8 cellular contexts compared by ENCODE assay signal in genomic region chr10:72260215-72260587, GRCh38. TPM values are rescaled to one million over a fixed set of nuclear protein-coding genes. Genes with fewer than 3 reads are reported as not detected.
DNase-seq lines count a peak whose midpoint lies in the region; ATAC-seq and TF ChIP-seq lines count a peak whose summit lies in the region.

No MANE protein-coding gene starts in this region.

- no peak for ATAC-seq in naive thymus-derived CD8-positive, alpha-beta T cell

- no peaks in the 10 kb centered on the region for H4K20me1 ChIP-seq in MM.1S (ENCODE audit: insufficient read depth, low read length)

- TF ChIP-seq CTCF in AG04449 (IDR thresholded peaks at IDR 0.05; ENCODE audit: insufficient read depth, low read length, missing control alignments) (no peak), MM.1S (IDR thresholded peaks at IDR 0.05; ENCODE audit: low read length) (no peak)

- peaks cover 53% of the 10 kb centered on the region for H3F3A ChIP-seq in MM.1S (ENCODE audit: insufficient read depth, low read length)

- H3K27ac ChIP-seq in MM.1S (ENCODE audit: low read length): peak overlapping the region; percentile 99

- H3K4me3 ChIP-seq in AG04449 (ENCODE audit: low read depth, low read length) (peak overlapping the region; percentile 25), MM.1S (ENCODE audit: low read length) (peak overlapping the region; percentile 2; the same call in 1 of the 2 replicates)

- peaks cover 32% of the 10 kb centered on the region for H3K27me3 Mint-ChIP-seq in dendritic cell treated with granulocyte-macrophage colony-stimulating factor and Interleukin-4, amounts not matched to agents 40 ng/mL and 50 ng/mL, for 4 days
- H3K27me3 Mint-ChIP-seq in naive thymus-derived CD8-positive, alpha-beta T cell: no peaks in the 10 kb centered on the region

- peaks cover 74% of the 10 kb centered on the region for H3K4me1 ChIP-seq in MM.1S (ENCODE audit: low read length)

- H3K4me1 Mint-ChIP-seq in dendritic cell treated with granulocyte-macrophage colony-stimulating factor and Interleukin-4, amounts not matched to agents 40 ng/mL and 50 ng/mL, for 4 days (ENCODE audit: low read depth): peaks cover 46% of the 10 kb centered on the region
- H3K4me1 Mint-ChIP-seq in naive thymus-derived CD8-positive, alpha-beta T cell: peaks cover 36 to 81% (median 75%) of the 10 kb centered on the region in 4 donors

- no peaks in the 10 kb centered on the region for H3K9me3 Mint-ChIP-seq in dendritic cell treated with granulocyte-macrophage colony-stimulating factor and Interleukin-4, amounts not matched to agents 40 ng/mL and 50 ng/mL, for 4 days
- H3K9me3 Mint-ChIP-seq in naive thymus-derived CD8-positive, alpha-beta T cell: no peaks in the 10 kb centered on the region

- intact Hi-C loops in dendritic cell treated with granulocyte-macrophage colony-stimulating factor and Interleukin-4, amounts not matched to agents 40 ng/mL and 50 ng/mL, for 4 days (cut with micrococcal nuclease): no loop called here

- POLR2A ChIA-PET in AG04449 (lab: Yijun Ruan, JAX): interaction anchor here (0.9 to 4.8 kb wide), 4 partner anchors 10 to 60 kb away, joined by 3 to 89 read pairs (median 4); partner anchors contain the start of gene DDIT4
- POLR2A ChIA-PET in naive thymus-derived CD8-positive, alpha-beta T cell (lab: Charles Lee): interaction anchor here (1.0 to 3.3 kb wide), 12 partner anchors 12 to 77 kb away, joined by 3 to 46 read pairs (median 6); partner anchors contain the start of genes ANAPC16, ASCC1 and DDIT4

- H3K9me3 ChIP-seq in MM.1S (replicated peaks; ENCODE audit: insufficient read depth, low read length): no peaks in the 10 kb centered on the region

- peak overlapping the region; percentile 71 for H2AFZ ChIP-seq in MM.1S (ENCODE audit: low read length)

- no peaks in the 10 kb centered on the region for H3K79me2 ChIP-seq in MM.1S (ENCODE audit: low read length)

- CTCF ChIA-PET in AG04449 (lab: Yijun Ruan, JAX): interaction anchor here (0.9 to 2.7 kb wide), 4 partner anchors 13 to 212 kb away, joined by 4 to 10 read pairs (median 5); partner anchors contain the start of gene DDIT4

- DNase-seq in AG04449 (ENCODE audit: low read depth, low spot score) (no peak), MM.1S (no peak), NCI-H1092 treated with DMSO at 0.1 percent for 48 hours (lab: John Stamatoyannopoulos, UW) (no peak), putamen (ENCODE audit: low spot score) (no peak), NK-92 (lab: John Stamatoyannopoulos, UW; ENCODE audit: unreplicated experiment) (no peak)
- DNase-seq in naive thymus-derived CD8-positive, alpha-beta T cell: no peak
- DNase-seq in activated CD8-positive, alpha-beta memory T cell treated with anti-CD3 and anti-CD28 coated beads, Interleukin-2, amount 50 U/mL, for 48 hours: no peak

- H3K9me2 ChIP-seq in MM.1S (replicated peaks; ENCODE audit: insufficient read depth, low read length): no peaks in the 10 kb centered on the region

- no peaks in the 10 kb centered on the region for H3K27me3 ChIP-seq in MM.1S (replicated peaks; ENCODE audit: insufficient read depth, low read length)

- peak overlapping the region; percentile 68 for H3K4me3 Mint-ChIP-seq in dendritic cell treated with granulocyte-macrophage colony-stimulating factor and Interleukin-4, amounts not matched to agents 40 ng/mL and 50 ng/mL, for 4 days
- peak overlapping the region; percentile 82 to 94 (median 89) for H3K4me3 Mint-ChIP-seq in naive thymus-derived CD8-positive, alpha-beta T cell

- H3K27ac Mint-ChIP-seq in dendritic cell treated with granulocyte-macrophage colony-stimulating factor and Interleukin-4, amounts not matched to agents 40 ng/mL and 50 ng/mL, for 4 days: peak overlapping the region; percentile 78
- peak overlapping the region; percentile 87 to 99 (median 94) for H3K27ac Mint-ChIP-seq in naive thymus-derived CD8-positive, alpha-beta T cell

- H3K36me3 ChIP-seq in MM.1S (replicated peaks; ENCODE audit: insufficient read depth, low read length): no peaks in the 10 kb centered on the region

- peak overlapping the region; percentile 83 for H3K9ac ChIP-seq in MM.1S (ENCODE audit: low read length)

- peak overlapping the region; percentile 97 for H3K4me2 ChIP-seq in MM.1S (ENCODE audit: low read depth, low read length)

- no peaks in the 10 kb centered on the region for H3K36me3 Mint-ChIP-seq in dendritic cell treated with granulocyte-macrophage colony-stimulating factor and Interleukin-4, amounts not matched to agents 40 ng/mL and 50 ng/mL, for 4 days (ENCODE audit: low read depth)
- H3K36me3 Mint-ChIP-seq in naive thymus-derived CD8-positive, alpha-beta T cell: no peaks in the 10 kb centered on the region

RNA-seq across cellular contexts. Expression of gene DDIT4, which starts 13.5 kb away (rescaled TPM):
- 10 to 100 TPM; 23.8 to 29.6 TPM for total RNA-seq in naive thymus-derived CD8-positive, alpha-beta T cell
- 100 to 1,000 TPM in 2 of 3 donors, 10 to 100 TPM in 1; 68.0 to 190 (median 189) TPM for polyA plus RNA-seq in naive thymus-derived CD8-positive, alpha-beta T cell

RNA-seq across cellular contexts. Expression of gene ASCC1, which starts 44.1 kb away (rescaled TPM):
- 10 to 100 TPM; 23.8 to 24.7 TPM for total RNA-seq in naive thymus-derived CD8-positive, alpha-beta T cell
- 10 to 100 TPM; 21.2 to 44.4 (median 31.4) TPM for polyA plus RNA-seq in naive thymus-derived CD8-positive, alpha-beta T cell

RNA-seq across cellular contexts. Expression of gene ANAPC16, which starts 44.4 kb away (rescaled TPM):
- total RNA-seq in naive thymus-derived CD8-positive, alpha-beta T cell: 100 to 1,000 TPM; 121 to 128 TPM
- 100 to 1,000 TPM; 419 to 453 (median 444) TPM for polyA plus RNA-seq in naive thymus-derived CD8-positive, alpha-beta T cell
